In the genomic region with DNA sequence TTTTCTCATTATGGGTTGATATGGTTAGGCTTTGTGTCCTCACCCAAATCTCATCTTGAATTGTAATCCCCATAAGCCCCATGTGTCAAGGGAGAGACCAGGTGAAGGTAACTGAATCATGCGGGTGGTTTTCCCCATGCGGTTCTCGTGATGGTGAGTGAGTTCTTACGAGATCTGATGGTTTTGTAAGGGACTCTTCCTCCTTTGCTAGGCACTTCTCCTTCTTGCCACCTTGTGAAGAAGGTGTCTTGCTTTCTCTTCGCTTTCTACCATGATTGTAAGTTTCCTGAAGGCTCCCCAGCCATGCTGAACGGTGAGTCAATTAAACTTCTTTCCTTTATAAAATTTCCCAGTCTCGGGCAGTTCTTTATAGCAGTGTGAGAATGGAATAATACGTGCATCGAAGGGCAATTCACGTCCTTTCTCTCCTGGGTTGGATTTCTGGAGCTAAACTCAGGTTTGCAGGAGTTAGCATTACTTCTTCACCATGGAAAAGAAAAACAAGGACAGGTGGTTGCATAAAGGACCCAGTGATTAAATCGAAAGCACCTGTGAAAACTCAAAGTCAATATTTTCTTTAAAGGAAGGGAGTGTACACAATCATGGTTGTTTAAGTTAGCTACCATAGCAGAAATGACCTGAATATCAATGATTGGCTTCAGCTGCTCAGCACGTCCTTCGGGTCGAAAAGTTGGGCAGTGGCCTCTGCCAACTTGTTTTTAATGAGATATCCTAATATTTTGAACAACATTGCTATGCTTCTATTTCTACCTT, we compare ENCODE assay signal across 10 cellular contexts. TPM values are rescaled to one million over a fixed set of nuclear protein-coding genes. Genes with fewer than 3 reads are reported as not detected.
DNase-seq lines count a peak whose midpoint lies in the region; ATAC-seq and FAIRE-seq lines count a peak whose summit lies in the region.
"Had no signal": no experiment of that assay in that cellular context is flagged by ENCODE, and none has a peak within 500 bp of the region (broad histone marks: within the 10 kb centered on the region; RNA-seq: fewer than 3 reads in every experiment).

No MANE protein-coding gene starts in this region.

- POLR2A ChIA-PET in CD4-positive, alpha-beta memory T cell (lab: Charles Lee; ENCODE audit: partially characterized antibody) = interaction anchor here (1.4 to 10.2 kb wide), 5 partner anchors 9 to 55 kb away, joined by 7 to 242 read pairs (median 11); no protein-coding TSS in a partner anchor

- H3K9me3 Mint-ChIP-seq in CD4-positive, alpha-beta memory T cell = peaks cover 0 to 2% (median 0%) of the 10 kb centered on the region in 8 donors

- peak; percentile 89 for FAIRE-seq in GM18507 (lab: Jason Lieb, UNC)
- FAIRE-seq in islet of Langerhans (lab: Jason Lieb, UNC) = peak; percentile 93

- peaks cover 62% of the 10 kb centered on the region for H3K4me1 ChIP-seq in CD4-positive, alpha-beta memory T cell (ENCODE audit: insufficient read depth, low read length)
- H3K4me1 ChIP-seq: psoas muscle had no signal

- no peak for ATAC-seq in GM21360 (IDR thresholded peaks at IDR 0.05; ENCODE audit: unreplicated experiment)
- ATAC-seq: psoas muscle had no signal

- H3K27me3 Mint-ChIP-seq in CD4-positive, alpha-beta memory T cell = no peaks in the 10 kb centered on the region

- H3K4me3 Mint-ChIP-seq in CD4-positive, alpha-beta memory T cell = peak overlapping the region in 4 of 8 donors; percentile 18 to 74 (median 64)

- H3K4me3 ChIP-seq in CD4-positive, alpha-beta memory T cell (ENCODE audit: low read length in 2 of 2) = no peak overlapping the region
- H3K4me3 ChIP-seq: psoas muscle had no signal

- peaks cover 49 to 85% (median 74%) of the 10 kb centered on the region in 4 donors for H3K4me1 Mint-ChIP-seq in CD4-positive, alpha-beta memory T cell

- DNase-seq in CD4-positive, alpha-beta memory T cell = no peak
- no peak for DNase-seq in GM18507 (ENCODE audit: extremely low spot score, insufficient read length, low read depth)
- peak; percentile 61 for DNase-seq in NCI-H345 (lab: John Stamatoyannopoulos, UW)
- DNase-seq in UCSD-AML1 (lab: John Stamatoyannopoulos, UW; ENCODE audit: unreplicated experiment) = no peak
- DNase-seq in stimulated activated CD4-positive, alpha-beta T cell treated with anti-CD3 and anti-CD28 coated beads, Interleukin-12 subunit alpha, Interleukin-12 subunit beta, amount 100 ng/mL, for 4 hours = no peak
- no peak for DNase-seq in stimulated activated naive CD4-positive, alpha-beta T cell treated with Interleukin-2 at 50 U/mL for 16 hours (lab: John Stamatoyannopoulos, UW)
- DNase-seq: NCI-H2029 treated with DMSO at 0.1 percent for 48 hours, psoas muscle had no signal

- no peaks in the 10 kb centered on the region for H3K27me3 ChIP-seq in CD4-positive, alpha-beta memory T cell (ENCODE audit: insufficient read depth, low read length)

- no peaks in the 10 kb centered on the region for H3K36me3 ChIP-seq in CD4-positive, alpha-beta memory T cell (ENCODE audit: insufficient read depth, low read length)

- peaks cover 17 to 37% of the 10 kb centered on the region in 2 donors for H3K36me3 Mint-ChIP-seq in CD4-positive, alpha-beta memory T cell

- H3K9me3 ChIP-seq in CD4-positive, alpha-beta memory T cell (ENCODE audit: control insufficient read depth in 1 of 2, low read length in 2 of 2) = no peaks in the 10 kb centered on the region
- H3K9me3 ChIP-seq: psoas muscle had no signal

- CTCF ChIA-PET in CD4-positive, alpha-beta memory T cell (lab: Charles Lee; ENCODE audit: partially characterized antibody) = interaction anchor here (0.6 to 7.1 kb wide), 4 partner anchors 16 to 222 kb away, joined by 3 to 44 read pairs (median 3); no protein-coding TSS in a partner anchor

- peak overlapping the region; percentile 37 for H3K27ac ChIP-seq in CD4-positive, alpha-beta memory T cell (ENCODE audit: low read depth, low read length)
- H3K27ac ChIP-seq: psoas muscle had no signal

- peak overlapping the region; percentile 91 to 97 (median 96) for H3K27ac Mint-ChIP-seq in CD4-positive, alpha-beta memory T cell

- intact Hi-C loops in CD4-positive, alpha-beta memory T cell (cut with micrococcal nuclease) = loop anchor here (2.0 to 5.0 kb wide), 3 partner anchors 17 to 80 kb away; a partner anchor contains a TSS

RNA-seq across cellular contexts. Expression of a gene that starts 54.1 kb away (rescaled TPM):
- 10 to 100 TPM; 56.1 to 60.9 TPM for total RNA-seq in CD4-positive, alpha-beta memory T cell
- 100 to 1,000 TPM in 1 of 2 donors, 10 to 100 TPM in 1; 59.3 to 107 TPM for polyA plus RNA-seq in CD4-positive, alpha-beta memory T cell
